In genomic region chr16:7150230-7150629, GRCh38 we compare ENCODE assay signal across 5 cellular contexts.
"Had no signal": no experiment of that assay in that cellular context is flagged by ENCODE, and none has a peak within 500 bp of the region (broad histone marks: within the 10 kb centered on the region; RNA-seq: fewer than 3 reads in every experiment).

No MANE protein-coding gene starts in this region.

- DNase-seq: IMR-90, KBM-7, KG1 had no signal

- FAIRE-seq: HTR-8/SVneo had no signal

- H3K27ac ChIP-seq: HL-60 had no signal
